In genomic region chr4:147617173-147617840, GRCh38 we compare ENCODE assay signal across 8 cellular contexts. TPM values are rescaled to one million over a fixed set of nuclear protein-coding genes. Genes with fewer than 3 reads are reported as not detected.
DNase-seq lines count a peak whose midpoint lies in the region; ATAC-seq and TF ChIP-seq lines count a peak whose summit lies in the region.

TMEM184C (plus strand) TSS chr4:147617397; CDS start chr4:147617957, 560 bp downstream.

- H3K79me2 ChIP-seq in SK-N-SH (ENCODE audit: insufficient read depth) = peaks cover 48% of the 10 kb centered on the region

- H3K4me2 ChIP-seq in SK-N-SH = peak within 1 kb of the TSS; percentile 88

- peak; percentile 100 for ATAC-seq in HG02571 (IDR thresholded peaks at IDR 0.05; ENCODE audit: unreplicated experiment)

- peak within 1 kb of the TSS; percentile 66 for H3K9ac ChIP-seq in SK-N-SH

- H3K4me1 ChIP-seq in SK-N-SH (ENCODE audit: control insufficient read depth in 1 of 2, insufficient read depth in 2 of 2, low read depth in 1 of 2, low read length in 1 of 2) = peaks cover 0 to 20% of the 10 kb centered on the region in 2 experiments; a peak in 3 of 4 replicates

- H3K27me3 ChIP-seq in SK-N-SH (ENCODE audit: insufficient read depth) = no peaks in the 10 kb centered on the region

- H2AFZ ChIP-seq in SK-N-SH (ENCODE audit: low read depth) = peak within 1 kb of the TSS; percentile 88

- TF ChIP-seq EP300 in SK-N-SH (IDR thresholded peaks at IDR 0.05; ENCODE audit: borderline replicate concordance in 1 of 2, low read depth in 1 of 2, low read length in 1 of 2) = peak in 1 of 2 experiments; percentile 5; a peak in 1 of 4 replicates

- no peaks in the 10 kb centered on the region for H3K9me2 ChIP-seq in SK-N-SH

- CTCF ChIA-PET in SK-N-SH (lab: Yijun Ruan, JAX) = interaction anchor here (0.7 to 5.9 kb wide), 8 partner anchors 16 to 248 kb away, joined by 3 to 47 read pairs (median 4); no protein-coding TSS in a partner anchor

- no peaks in the 10 kb centered on the region for H3K9me3 ChIP-seq in SK-N-SH

- TF ChIP-seq RAD21 in SK-N-SH (IDR thresholded peaks at IDR 0.05; ENCODE audit: low read length) = no peak

- DNase-seq in GM04504 (ENCODE audit: low read depth) (peak; percentile 85), NCI-H1048 (lab: John Stamatoyannopoulos, UW) (peak; percentile 92), SK-N-SH (peak; percentile 89), germinal center (ENCODE audit: low spot score) (peak; percentile 97), non-pigmented ciliary epithelial cell (ENCODE audit: low read depth) (peak; percentile 78), superior temporal gyrus (ENCODE audit: extremely low spot score) (peak; percentile 99)
- DNase-seq in activated naive CD4-positive, alpha-beta T cell treated with anti-CD3 and anti-CD28 coated beads, Interleukin-2, amount 50 U/mL, for 16 hours = peak; percentile 99

- POLR2A ChIA-PET in SK-N-SH (lab: Yijun Ruan, JAX) = interaction anchor here (0.6 to 1.7 kb wide), 8 partner anchors 9 to 178 kb away, joined by 3 to 13 read pairs (median 4); partner anchors contain the start of genes ARHGAP10 and PRMT9

- peak; percentile 25 for TF ChIP-seq CTCF in SK-N-SH (IDR thresholded peaks at IDR 0.05)

- H3K36me3 ChIP-seq in SK-N-SH (replicated peaks in 1 of 2; ENCODE audit: control insufficient read depth in 1 of 2, insufficient read depth in 2 of 2, low read length in 1 of 2) = peaks cover 9 to 13% of the 10 kb centered on the region in 2 experiments

- no peaks in the 10 kb centered on the region for H3F3A ChIP-seq in SK-N-SH (replicated peaks; ENCODE audit: insufficient read depth)

- WGBS in SK-N-SH (ENCODE audit: low lambda C conversion rate) = 4% methylated on average over 32 of the region's 37 CpGs

- H3K27ac ChIP-seq in SK-N-SH (ENCODE audit: low read depth in 2 of 2, low read length in 1 of 2) = peak within 1 kb of the TSS; percentile 64 to 86; a peak in 3 of 4 replicates

- peaks cover 9% of the 10 kb centered on the region; the same call in 1 of the 2 replicates for H4K20me1 ChIP-seq in SK-N-SH (ENCODE audit: insufficient read depth)

- peak within 1 kb of the TSS; percentile 79 to 98 for H3K4me3 ChIP-seq in SK-N-SH (ENCODE audit: low read depth in 2 of 2, low read length in 1 of 2)

TF ChIP-seq in SK-N-SH, 30 proteins besides CTCF, POLR2A, EP300 and RAD21:
- TF ChIP-seq RFX5 (IDR thresholded peaks at IDR 0.05; ENCODE audit: low read length) (peak; percentile 60; the same call in 1 of the 2 replicates), POLR2AphosphoS5 (IDR thresholded peaks at IDR 0.05; ENCODE audit: low read depth, low read length) (peak; percentile 95), TEAD4 (IDR thresholded peaks at IDR 0.05; ENCODE audit: borderline replicate concordance, insufficient read depth) (no peak), TAF1 (IDR thresholded peaks at IDR 0.05; ENCODE audit: borderline replicate concordance, low read depth, low read length) (peak; percentile 81), CHD2 (IDR thresholded peaks at IDR 0.05; ENCODE audit: low read length, partially characterized antibody) (peak; percentile 69), GABPA (IDR thresholded peaks at IDR 0.05; ENCODE audit: low read depth) (peak; percentile 95), TCF12 (IDR thresholded peaks at IDR 0.05) (peak; percentile 7; the same call in 1 of the 2 replicates), RCOR1 (IDR thresholded peaks at IDR 0.05; ENCODE audit: low read length) (no peak), EZH2phosphoT487 (IDR thresholded peaks at IDR 0.05; ENCODE audit: borderline replicate concordance, low read depth) (no peak), MAX (IDR thresholded peaks at IDR 0.05; ENCODE audit: low read depth) (peak; percentile 63; the same call in 1 of the 2 replicates), ELF1 (IDR thresholded peaks at IDR 0.05) (peak; percentile 91), MXI1 (IDR thresholded peaks at IDR 0.05; ENCODE audit: low read depth, low read length) (peak; percentile 70), NFIC (IDR thresholded peaks at IDR 0.05; ENCODE audit: borderline replicate concordance) (no peak), ZBTB33 (IDR thresholded peaks at IDR 0.05; ENCODE audit: borderline replicate concordance, low read depth) (no peak), IRF3 (IDR thresholded peaks at IDR 0.05; ENCODE audit: low read depth, low read length) (peak; percentile 47), MEF2A (IDR thresholded peaks at IDR 0.05; ENCODE audit: borderline replicate concordance, low read depth) (no peak), YY1 (IDR thresholded peaks at IDR 0.05; ENCODE audit: low read depth) (peak; percentile 47; the same call in 1 of the 2 replicates)

RNA-seq across cellular contexts. Expression of gene TMEM184C, which starts in this region (rescaled TPM):
- 17.5 and 22.8 TPM in 2 replicates for polyA plus RNA-seq in SK-N-SH (2012; rRNA removed)
- 19.3 and 22.1 TPM in 2 replicates for polyA plus RNA-seq in SK-N-SH (2012; cell fraction: cytosol; rRNA removed)
- polyA plus RNA-seq in SK-N-SH (2012; cell fraction: nucleus; rRNA removed) = 13.5 and 18.7 TPM in 2 replicates

Comparison
In these comparisons a context has a peak if more than half of its experiments do, and no peak if none do; other contexts are left out.
1. Peak in every context shown above with its lines: DNase-seq, ATAC-seq, H3K4me3 ChIP-seq and H3K27ac ChIP-seq.